1 cellular context compared by ENCODE assay signal in the genomic region with DNA sequence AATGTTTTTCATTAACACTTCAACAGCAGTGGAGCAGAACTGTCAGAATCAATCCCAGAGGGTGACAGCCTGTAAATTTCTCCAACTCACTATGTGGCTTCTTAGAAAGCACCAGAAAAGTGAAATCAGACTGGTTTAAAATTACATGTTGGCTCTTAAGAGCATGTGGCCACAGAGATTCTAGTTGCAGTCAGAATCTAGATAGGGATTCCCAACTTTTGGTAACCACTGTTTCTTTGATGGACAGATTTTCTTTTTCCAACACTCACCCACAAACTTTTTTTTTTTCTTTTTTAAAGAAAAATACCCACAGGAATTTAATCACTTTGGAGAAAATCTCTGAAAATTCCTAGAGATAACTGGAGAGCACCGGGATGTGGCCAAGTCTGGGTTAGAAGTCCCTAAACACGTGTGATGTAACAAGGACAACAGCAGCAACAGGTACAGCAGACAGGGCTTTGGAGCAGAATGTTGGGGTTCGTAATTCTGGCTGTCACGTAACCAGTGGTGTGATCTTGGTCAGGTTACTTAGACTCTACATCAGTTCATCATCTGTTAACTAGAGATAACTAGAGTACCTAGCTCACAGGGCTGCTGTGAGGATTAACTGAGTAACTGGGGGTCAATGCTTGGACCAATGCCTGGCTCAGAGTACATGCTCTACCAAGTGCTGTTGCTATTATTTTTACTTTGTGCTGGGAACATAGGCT.
TF ChIP-seq lines count a peak whose summit lies in the region.

No MANE protein-coding gene starts in this region.

TF ChIP-seq in HepG2, 621 proteins besides CTCF, POLR2A, EP300 and RAD21:
- TF ChIP-seq CREB1 (IDR thresholded peaks at IDR 0.05) (no peak), CREB1 (CRISPR knock-in tag; IDR thresholded peaks at IDR 0.05) (0 out of 2 replicates have a peak, but pooled peaks have one; percentile 20), RBFOX2 (IDR thresholded peaks at IDR 0.05; ENCODE audit: low read depth, low read length) (no peak), RARA (CRISPR knock-in tag; IDR thresholded peaks at IDR 0.05) (0 out of 2 replicates have a peak, but pooled peaks have one; percentile 10), ZSCAN21 (CRISPR knock-in tag; IDR thresholded peaks at IDR 0.05; ENCODE audit: borderline replicate concordance) (0 out of 2 replicates have a peak, but pooled peaks have one; percentile 6)
- TF ChIP-seq, protein P1, sequence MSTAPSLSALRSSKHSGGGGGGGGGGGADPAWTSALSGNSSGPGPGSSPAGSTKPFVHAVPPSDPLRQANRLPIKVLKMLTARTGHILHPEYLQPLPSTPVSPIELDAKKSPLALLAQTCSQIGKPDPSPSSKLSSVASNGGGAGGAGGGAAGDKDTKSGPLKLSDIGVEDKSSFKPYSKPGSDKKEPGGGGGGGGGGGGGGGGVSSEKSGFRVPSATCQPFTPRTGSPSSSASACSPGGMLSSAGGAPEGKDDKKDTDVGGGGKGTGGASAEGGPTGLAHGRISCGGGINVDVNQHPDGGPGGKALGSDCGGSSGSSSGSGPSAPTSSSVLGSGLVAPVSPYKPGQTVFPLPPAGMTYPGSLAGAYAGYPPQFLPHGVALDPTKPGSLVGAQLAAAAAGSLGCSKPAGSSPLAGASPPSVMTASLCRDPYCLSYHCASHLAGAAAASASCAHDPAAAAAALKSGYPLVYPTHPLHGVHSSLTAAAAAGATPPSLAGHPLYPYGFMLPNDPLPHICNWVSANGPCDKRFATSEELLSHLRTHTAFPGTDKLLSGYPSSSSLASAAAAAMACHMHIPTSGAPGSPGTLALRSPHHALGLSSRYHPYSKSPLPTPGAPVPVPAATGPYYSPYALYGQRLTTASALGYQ (CRISPR knock-in tag; IDR thresholded peaks at IDR 0.05) = no peak
TF ChIP-seq in HepG2: peak in this region for 3.
